21 cellular contexts compared by ENCODE assay signal in the genomic region with DNA sequence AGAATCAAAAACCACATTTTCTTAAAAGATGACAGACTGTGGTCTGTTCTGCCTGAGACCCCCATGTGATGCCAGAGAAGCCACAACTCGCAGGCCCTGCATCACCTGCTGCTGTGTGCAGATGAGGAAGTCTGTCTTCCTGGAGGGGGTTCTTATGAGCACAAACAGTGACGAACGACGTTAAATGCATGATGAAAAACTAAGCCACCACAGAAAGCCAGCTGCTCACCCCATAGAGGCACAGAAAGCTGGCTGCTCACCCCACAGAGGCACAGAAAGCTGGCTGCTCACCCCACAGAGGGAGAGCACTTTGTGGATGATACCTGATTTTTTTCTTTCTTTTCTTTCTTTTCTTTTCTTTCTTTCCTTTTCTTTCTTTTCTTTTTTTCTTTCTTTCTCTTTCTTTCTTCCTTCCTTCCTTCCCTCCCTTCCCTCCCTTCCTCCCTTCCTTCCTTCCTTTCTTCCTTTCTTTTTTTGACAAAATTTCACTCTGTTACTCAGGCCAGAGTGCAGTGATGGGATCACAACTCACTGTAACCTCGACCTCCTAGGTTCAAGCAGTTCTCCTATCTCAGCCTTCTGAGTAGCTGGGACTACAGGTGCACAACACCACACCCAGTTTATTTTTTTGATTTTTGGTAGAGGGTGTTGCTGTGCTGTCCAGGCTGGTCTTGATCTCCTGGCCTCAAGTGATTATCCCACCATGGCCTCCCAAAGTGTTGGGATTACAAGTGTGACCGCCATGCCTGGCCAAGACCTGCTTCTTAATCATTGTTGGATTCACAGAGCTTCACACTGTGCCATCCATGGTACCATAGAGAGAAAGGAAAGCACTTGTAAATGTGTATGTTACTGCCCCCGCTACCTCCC.
"Had no signal": no experiment of that assay in that cellular context is flagged by ENCODE, and none has a peak within 500 bp of the region (broad histone marks: within the 10 kb centered on the region; RNA-seq: fewer than 3 reads in every experiment).

No MANE protein-coding gene starts in this region.

- H3K4me1 Mint-ChIP-seq: activated B cell treated with CpG ODN at 0.5 μM for 24 hours; activated CD4-positive, alpha-beta memory T cell treated with anti-CD3 and anti-CD28 coated beads, Interleukin-2, amount 10 ng/mL, durations not matched to agents 7 days and 5 days; central memory CD8-positive, alpha-beta T cell; mesothelial cell of epicardium; T-cell had no signal

- H3K9me3 Mint-ChIP-seq: activated naive CD8-positive, alpha-beta T cell treated with anti-CD3 and anti-CD28 coated beads, Interleukin-2, amount 50 U/mL, for 24 hours; activated T-cell treated with anti-CD3 and anti-CD28 coated beads, Interleukin-2, amount 50 U/mL, for 24 hours; mesothelial cell of epicardium had no signal

- H3K4me3 Mint-ChIP-seq: activated B cell treated with CpG ODN at 0.5 μM for 24 hours; activated CD4-positive, alpha-beta memory T cell treated with anti-CD3 and anti-CD28 coated beads, Interleukin-2, amount 10 ng/mL, durations not matched to agents 7 days and 5 days; activated naive CD4-positive, alpha-beta T cell treated with anti-CD3 and anti-CD28 coated beads for 36 hours; activated naive CD8-positive, alpha-beta T cell treated with anti-CD3 and anti-CD28 coated beads, Interleukin-2, amount 50 U/mL, for 24 hours; activated T-cell treated with anti-CD3 and anti-CD28 coated beads, Interleukin-2, amount 50 U/mL, for 24 hours; central memory CD8-positive, alpha-beta T cell; mesothelial cell of epicardium; natural killer cell treated with Interleukin-12 subunit alpha and Interleukin-12 subunit beta and Interleukin-15 and Interleukin-18, amount 100 ng/mL, for 72 hours; T-cell had no signal

- DNase-seq: activated B cell treated with CpG ODN at 0.5 μM for 24 hours; activated CD4-positive, alpha-beta memory T cell treated with anti-CD3 and anti-CD28 coated beads, Interleukin-2, amount 10 ng/mL, durations not matched to agents 7 days and 5 days; activated CD4-positive, alpha-beta T cell treated with anti-CD3 and anti-CD28 coated beads for 4 hours; activated naive CD4-positive, alpha-beta T cell treated with anti-CD3 and anti-CD28 coated beads for 36 hours; activated naive CD8-positive, alpha-beta T cell treated with anti-CD3 and anti-CD28 coated beads, Interleukin-2, amount 50 U/mL, for 24 hours; activated T-cell treated with anti-CD3 and anti-CD28 coated beads, Interleukin-2, amount 50 U/mL, for 24 hours; anterior cingulate cortex; cortex of kidney; erythroblast; kidney; nucleus accumbens; stimulated activated naive CD8-positive, alpha-beta T cell treated with anti-CD3 and anti-CD28 coated beads, Interleukin-15, Interleukin-2, amounts not matched to agents 100 U/mL and 50 U/mL, for 24 hours; substantia nigra; T-cell; tibial artery had no signal

- H3K36me3 Mint-ChIP-seq: mesothelial cell of epicardium; natural killer cell treated with Interleukin-12 subunit alpha and Interleukin-12 subunit beta and Interleukin-15 and Interleukin-18, amount 100 ng/mL, for 72 hours; T-cell had no signal

- ATAC-seq: activated naive CD8-positive, alpha-beta T cell treated with anti-CD3 and anti-CD28 coated beads, Interleukin-2, amount 50 U/mL, for 24 hours; left lobe of liver; natural killer cell treated with Interleukin-12 subunit alpha and Interleukin-12 subunit beta and Interleukin-15 and Interleukin-18, amount 100 ng/mL, for 72 hours; stimulated activated naive CD8-positive, alpha-beta T cell treated with anti-CD3 and anti-CD28 coated beads, Interleukin-15, Interleukin-2, amounts not matched to agents 100 U/mL and 50 U/mL, for 24 hours; T-cell had no signal

- H3K27me3 Mint-ChIP-seq: activated B cell treated with CpG ODN at 0.5 μM for 24 hours; activated CD4-positive, alpha-beta memory T cell treated with anti-CD3 and anti-CD28 coated beads, Interleukin-2, amount 10 ng/mL, durations not matched to agents 7 days and 5 days; activated naive CD8-positive, alpha-beta T cell treated with anti-CD3 and anti-CD28 coated beads, Interleukin-2, amount 50 U/mL, for 24 hours; activated T-cell treated with anti-CD3 and anti-CD28 coated beads, Interleukin-2, amount 50 U/mL, for 24 hours; central memory CD8-positive, alpha-beta T cell; T-cell had no signal

- H3K4me3 ChIP-seq: lung, right atrium auricular region, tibial artery had no signal

- H3K27ac Mint-ChIP-seq: activated B cell treated with CpG ODN at 0.5 μM for 24 hours; activated CD4-positive, alpha-beta memory T cell treated with anti-CD3 and anti-CD28 coated beads, Interleukin-2, amount 10 ng/mL, durations not matched to agents 7 days and 5 days; activated naive CD4-positive, alpha-beta T cell treated with anti-CD3 and anti-CD28 coated beads for 36 hours; activated naive CD8-positive, alpha-beta T cell treated with anti-CD3 and anti-CD28 coated beads, Interleukin-2, amount 50 U/mL, for 24 hours; activated T-cell treated with anti-CD3 and anti-CD28 coated beads, Interleukin-2, amount 50 U/mL, for 24 hours; mesothelial cell of epicardium; natural killer cell treated with Interleukin-12 subunit alpha and Interleukin-12 subunit beta and Interleukin-15 and Interleukin-18, amount 100 ng/mL, for 72 hours; T-cell had no signal
